1 cellular context compared by ENCODE assay signal in the genomic region with DNA sequence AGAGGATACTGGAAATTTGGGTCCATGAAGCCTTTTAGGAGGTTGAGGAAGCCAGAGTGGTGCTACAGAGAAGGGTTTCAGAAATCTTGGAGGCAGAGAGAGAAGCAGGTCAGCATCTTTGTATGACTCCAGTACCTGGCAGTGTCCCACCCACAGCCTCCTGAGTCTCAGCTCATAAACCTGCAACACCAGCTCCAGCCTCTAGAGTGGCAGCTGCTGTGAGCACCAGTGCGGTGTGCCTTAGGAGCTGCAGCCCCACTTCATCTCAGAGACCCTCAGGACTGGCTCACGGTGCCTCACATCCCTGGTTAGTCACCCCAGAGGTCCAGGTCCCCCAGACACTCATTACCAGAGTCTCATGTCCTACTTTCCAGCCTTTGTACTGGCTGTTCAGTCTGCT.
TF ChIP-seq lines count a peak whose summit lies in the region.

No MANE protein-coding gene starts in this region.

TF ChIP-seq in H1, 55 proteins besides CTCF, POLR2A, EP300 and RAD21:
- no peak for TF ChIP-seq SUZ12 (IDR thresholded peaks at IDR 0.05; ENCODE audit: low read length)
- no peak for TF ChIP-seq FOSL1 (IDR thresholded peaks at IDR 0.05; ENCODE audit: insufficient read depth, low read depth, low read length)
- TF ChIP-seq CEBPB (IDR thresholded peaks at IDR 0.05; ENCODE audit: low read depth, low read length): no peak
- no peak for TF ChIP-seq TCF12 (IDR thresholded peaks at IDR 0.05; ENCODE audit: low read depth, low read length)
- no peak for TF ChIP-seq SIX5 (IDR thresholded peaks at IDR 0.05; ENCODE audit: low read depth, low read length)
- TF ChIP-seq MAFK (IDR thresholded peaks at IDR 0.05; ENCODE audit: low read depth, low read length): no peak
- TF ChIP-seq GTF2F1 (IDR thresholded peaks at IDR 0.05; ENCODE audit: borderline replicate concordance, low read depth, low read length): no peak
- TF ChIP-seq, protein P1, sequence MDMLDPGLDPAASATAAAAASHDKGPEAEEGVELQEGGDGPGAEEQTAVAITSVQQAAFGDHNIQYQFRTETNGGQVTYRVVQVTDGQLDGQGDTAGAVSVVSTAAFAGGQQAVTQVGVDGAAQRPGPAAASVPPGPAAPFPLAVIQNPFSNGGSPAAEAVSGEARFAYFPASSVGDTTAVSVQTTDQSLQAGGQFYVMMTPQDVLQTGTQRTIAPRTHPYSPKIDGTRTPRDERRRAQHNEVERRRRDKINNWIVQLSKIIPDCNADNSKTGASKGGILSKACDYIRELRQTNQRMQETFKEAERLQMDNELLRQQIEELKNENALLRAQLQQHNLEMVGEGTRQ (IDR thresholded peaks at IDR 0.05; ENCODE audit: low read length): no peak
- TF ChIP-seq, protein P2, sequence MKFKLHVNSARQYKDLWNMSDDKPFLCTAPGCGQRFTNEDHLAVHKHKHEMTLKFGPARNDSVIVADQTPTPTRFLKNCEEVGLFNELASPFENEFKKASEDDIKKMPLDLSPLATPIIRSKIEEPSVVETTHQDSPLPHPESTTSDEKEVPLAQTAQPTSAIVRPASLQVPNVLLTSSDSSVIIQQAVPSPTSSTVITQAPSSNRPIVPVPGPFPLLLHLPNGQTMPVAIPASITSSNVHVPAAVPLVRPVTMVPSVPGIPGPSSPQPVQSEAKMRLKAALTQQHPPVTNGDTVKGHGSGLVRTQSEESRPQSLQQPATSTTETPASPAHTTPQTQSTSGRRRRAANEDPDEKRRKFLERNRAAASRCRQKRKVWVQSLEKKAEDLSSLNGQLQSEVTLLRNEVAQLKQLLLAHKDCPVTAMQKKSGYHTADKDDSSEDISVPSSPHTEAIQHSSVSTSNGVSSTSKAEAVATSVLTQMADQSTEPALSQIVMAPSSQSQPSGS (IDR thresholded peaks at IDR 0.05; ENCODE audit: low read length): no peak
- no peak for TF ChIP-seq ASH2L (IDR thresholded peaks at IDR 0.05; ENCODE audit: low read length)
